ENCODE assay signal across 19 cellular contexts in genomic region chr14:91125801-91126200, GRCh38. TPM values are rescaled to one million over a fixed set of nuclear protein-coding genes. Genes with fewer than 3 reads are reported as not detected.
DNase-seq lines count a peak whose midpoint lies in the region; ATAC-seq, FAIRE-seq and TF ChIP-seq lines count a peak whose summit lies in the region.
"Had no signal": no experiment of that assay in that cellular context is flagged by ENCODE, and none has a peak within 500 bp of the region (broad histone marks: within the 10 kb centered on the region; RNA-seq: fewer than 3 reads in every experiment).

No MANE protein-coding gene starts in this region.

- TF ChIP-seq RAD21 in K562 (CRISPR knock-in tag; conservative IDR thresholded peaks at IDR 0.05 in 1 of 2, IDR thresholded peaks at IDR 0.05 in 1 of 2) = no peak

- H3K36me3 Mint-ChIP-seq in CD4-positive, alpha-beta memory T cell = peaks cover 32 to 55% of the 10 kb centered on the region in 2 donors

- H4K20me1 ChIP-seq in K562 (replicated peaks; ENCODE audit: control insufficient read depth, insufficient read depth, low read length) = no peaks in the 10 kb centered on the region

- CTCF ChIA-PET in CD4-positive, alpha-beta memory T cell (lab: Charles Lee; ENCODE audit: partially characterized antibody) = interaction anchor here (1.5 kb wide), 1 partner anchor 13 kb away, joined by 3 read pairs; no protein-coding TSS in a partner anchor
- CTCF ChIA-PET in K562 (lab: Yijun Ruan, JAX; ENCODE audit: low intra/inter-chr PET ratio) (no interaction called here), RWPE1 (lab: Yijun Ruan, JAX) (interaction anchor here (0.6 kb wide), 1 partner anchor 10 kb away, joined by 3 read pairs; no protein-coding TSS in a partner anchor)

- in situ Hi-C loops in K562 (cut with MboI) = no loop called here

- no TSS peak for BruUV-seq in K562 (replicated peaks; lab: Mats Ljungman, UMichigan)

- POLR2A ChIA-PET in CD4-positive, alpha-beta memory T cell (lab: Charles Lee; ENCODE audit: partially characterized antibody) = interaction anchor here (0.9 kb wide), 1 partner anchor 65 kb away, joined by 3 read pairs; no protein-coding TSS in a partner anchor
- POLR2A ChIA-PET in K562 (lab: Yijun Ruan, JAX) (interaction anchor here (1.0 kb wide), 1 partner anchor 10 kb away, joined by 3 read pairs; no protein-coding TSS in a partner anchor), RWPE1 (lab: Yijun Ruan, JAX; ENCODE audit: low non-redundant PET) (no interaction called here)

- DNase-seq in CD4-positive, alpha-beta memory T cell = no peak
- DNase-seq in K562 (ENCODE audit: extremely low read depth in 1 of 4, low spot score in 3 of 4) (peak in 1 of 4 experiments; percentile 17), right atrium auricular region (ENCODE audit: low spot score) (no peak), spleen (peak; percentile 13), RWPE1 (ENCODE audit: low spot score) (no peak), RKO (ENCODE audit: low spot score) (no peak), GM03348 (ENCODE audit: low spot score) (no peak)
- DNase-seq in stimulated activated CD4-positive, alpha-beta T cell treated with anti-CD3 and anti-CD28 coated beads, Interleukin-2, amount 100 ng/mL, for 48 hours = no peak
- DNase-seq: activated CD4-positive, alpha-beta T cell treated with anti-CD3 and anti-CD28 coated beads for 1 hour; activated naive CD4-positive, alpha-beta T cell treated with anti-CD3 and anti-CD28 coated beads for 36 hours; body of pancreas; DMS153; effector CD4-positive, alpha-beta T cell; naive thymus-derived CD4-positive, alpha-beta T cell; NCI-H1092 treated with DMSO at 0.1 percent for 48 hours; right lobe of liver; T-cell; uterus had no signal

- no peaks in the 10 kb centered on the region for H3K9me3 Mint-ChIP-seq in CD4-positive, alpha-beta memory T cell
- H3K9me3 Mint-ChIP-seq: activated naive CD4-positive, alpha-beta T cell treated with anti-CD3 and anti-CD28 coated beads for 36 hours; T-cell had no signal

- no peaks in the 10 kb centered on the region for H3K27me3 ChIP-seq in CD4-positive, alpha-beta memory T cell (ENCODE audit: insufficient read depth, low read length)
- H3K27me3 ChIP-seq in K562 (ENCODE audit: control insufficient read depth in 2 of 2, insufficient read depth in 2 of 2, low read length in 2 of 2) (no peaks in the 10 kb centered on the region), right atrium auricular region (no peaks in the 10 kb centered on the region), spleen (replicated peaks in 1 of 7) (no peaks in the 10 kb centered on the region)
- H3K27me3 ChIP-seq: body of pancreas, right lobe of liver, uterus had no signal

- peaks cover 23 to 46% (median 34%) of the 10 kb centered on the region in 4 donors for H3K4me1 Mint-ChIP-seq in CD4-positive, alpha-beta memory T cell

- H3K4me1 ChIP-seq in CD4-positive, alpha-beta memory T cell (ENCODE audit: insufficient read depth, low read length) = peaks cover 14% of the 10 kb centered on the region
- peaks cover 3 to 5% of the 10 kb centered on the region in 2 experiments; a peak in 3 of 5 replicates for H3K4me1 ChIP-seq in K562 (replicated peaks in 1 of 2; ENCODE audit: control insufficient read depth in 2 of 2, insufficient read depth in 2 of 2, low read length in 2 of 2)
- H3K4me1 ChIP-seq in right atrium auricular region = peaks cover 0 to 37% of the 10 kb centered on the region in 2 donors
- H3K4me1 ChIP-seq in spleen = peaks cover 0 to 84% (median 30%) of the 10 kb centered on the region in 6 donors
- H3K4me1 ChIP-seq: uterus had no signal

- peak overlapping the region in 4 of 7 donors; percentile 14 to 73 (median 64) for H3K27ac Mint-ChIP-seq in CD4-positive, alpha-beta memory T cell
- H3K27ac Mint-ChIP-seq: activated naive CD4-positive, alpha-beta T cell treated with anti-CD3 and anti-CD28 coated beads for 36 hours had no signal

- intact Hi-C loops in CD4-positive, alpha-beta memory T cell (cut with micrococcal nuclease) = no loop called here
- intact Hi-C loops in K562 (cut with micrococcal nuclease) (no loop called here), spleen (cut with DNase I; ENCODE audit: low total_unique reads) (no loop called here)

- H3K9me1 ChIP-seq in K562 (ENCODE audit: control insufficient read depth, insufficient read depth, low read length) = no peaks in the 10 kb centered on the region

- no peaks in the 10 kb centered on the region for H3K27me3 Mint-ChIP-seq in CD4-positive, alpha-beta memory T cell
- H3K27me3 Mint-ChIP-seq: naive thymus-derived CD4-positive, alpha-beta T cell; T-cell had no signal

- no peak for TF ChIP-seq EP300 in K562 (IDR thresholded peaks at IDR 0.05; ENCODE audit: low read length)

- no peaks in the 10 kb centered on the region for H3K9me3 ChIP-seq in CD4-positive, alpha-beta memory T cell (ENCODE audit: control insufficient read depth in 1 of 2, low read length in 2 of 2)
- H3K9me3 ChIP-seq in K562 (replicated peaks; ENCODE audit: control insufficient read depth, insufficient read depth, low read depth, low read length) (no peaks in the 10 kb centered on the region), right atrium auricular region (no peaks in the 10 kb centered on the region), spleen (no peaks in the 10 kb centered on the region)
- H3K9me3 ChIP-seq: body of pancreas, right lobe of liver, uterus had no signal

- no peak overlapping the region for H3K4me3 ChIP-seq in CD4-positive, alpha-beta memory T cell (ENCODE audit: low read length in 2 of 2)
- H3K4me3 ChIP-seq in K562 (no peak overlapping the region), right atrium auricular region (no peak overlapping the region), spleen (peak overlapping the region in 1 of 8 donors; percentile 54)
- H3K4me3 ChIP-seq: body of pancreas, right lobe of liver, uterus had no signal

- peaks cover 4% of the 10 kb centered on the region for H3K36me3 ChIP-seq in CD4-positive, alpha-beta memory T cell (ENCODE audit: insufficient read depth, low read length)
- peaks cover 16% of the 10 kb centered on the region; the same call in 2 of the 3 replicates for H3K36me3 ChIP-seq in K562 (ENCODE audit: control insufficient read depth, insufficient read depth, low read length)
- peaks cover 10% of the 10 kb centered on the region for H3K36me3 ChIP-seq in right atrium auricular region
- peaks cover 3 to 82% (median 16%) of the 10 kb centered on the region in 6 donors for H3K36me3 ChIP-seq in spleen
- H3K36me3 ChIP-seq: uterus had no signal

- H3K79me2 ChIP-seq in K562 (ENCODE audit: control insufficient read depth, insufficient read depth, low read length) = peaks cover 11% of the 10 kb centered on the region; the same call in 2 of the 3 replicates

- no peak for FAIRE-seq in K562 (lab: Jason Lieb, UNC)

- no peak overlapping the region for H3K4me2 ChIP-seq in K562 (ENCODE audit: insufficient read depth, low read length)
- H3K4me2 ChIP-seq: KMS-11 had no signal

- H3K4me3 Mint-ChIP-seq in CD4-positive, alpha-beta memory T cell = peak overlapping the region in 1 of 8 donors; percentile 20
- H3K4me3 Mint-ChIP-seq: activated naive CD4-positive, alpha-beta T cell treated with anti-CD3 and anti-CD28 coated beads for 36 hours; T-cell had no signal

- peak; percentile 60 for ATAC-seq in K562
- ATAC-seq: body of pancreas, T-cell had no signal

- no peak for TF ChIP-seq POLR2A in K562 (conservative IDR thresholded peaks at IDR 0.05)
- no peak for TF ChIP-seq POLR2A in spleen (IDR thresholded peaks at IDR 0.05)

- TF ChIP-seq CTCF in K562 (IDR thresholded peaks at IDR 0.05 in 2 of 3, conservative IDR thresholded peaks at IDR 0.05 in 1 of 3; ENCODE audit: insufficient read depth in 2 of 3, low read depth in 1 of 3, low read length in 3 of 3) = no peak
- TF ChIP-seq CTCF in right atrium auricular region (IDR thresholded peaks at IDR 0.05) = no peak
- no peak for TF ChIP-seq CTCF in spleen (IDR thresholded peaks at IDR 0.05 in 8 of 11, conservative IDR thresholded peaks at IDR 0.05 in 3 of 11)
- no peak for TF ChIP-seq CTCF in RWPE1 (conservative IDR thresholded peaks at IDR 0.05; ENCODE audit: low read depth)

- H3K9ac ChIP-seq in K562 (ENCODE audit: insufficient read depth in 1 of 2, low read depth in 2 of 2, low read length in 2 of 2) = no peak overlapping the region
- H3K9ac ChIP-seq: KMS-11 had no signal

- WGBS in K562 (ENCODE audit: insufficient coverage, low coverage, missing lambda C conversion rate) = 62% methylated on average over 4 of the region's 4 CpGs
- 67 to 82% (median 71%) methylated on average over 4 of the region's 4 CpGs for WGBS in spleen, 5 donors

- no peak overlapping the region for H2AFZ ChIP-seq in K562 (ENCODE audit: low read depth, low read length)

- no peak overlapping the region for H3K27ac ChIP-seq in CD4-positive, alpha-beta memory T cell (ENCODE audit: low read depth, low read length)
- H3K27ac ChIP-seq in K562 (ENCODE audit: extremely low read depth, low read depth, low read length) = peak overlapping the region; percentile 72; the same call in 1 of the 3 replicates
- H3K27ac ChIP-seq in right atrium auricular region = peak overlapping the region; percentile 57 to 83
- peak overlapping the region in 7 of 8 donors; percentile 61 to 92 (median 82) for H3K27ac ChIP-seq in spleen
- no peak overlapping the region for H3K27ac ChIP-seq in RWPE1
- H3K27ac ChIP-seq: KMS-11, uterus had no signal

RNA-seq across cellular contexts. Expression of gene DGLUCY, which starts 11.9 kb away (rescaled TPM):
- total RNA-seq in CD4-positive, alpha-beta memory T cell = 100 to 1,000 TPM; 132 to 141 TPM
- polyA plus RNA-seq in CD4-positive, alpha-beta memory T cell = 10 to 100 TPM; 40.9 to 45.5 TPM
- 124 and 216 TPM in 2 replicates for total RNA-seq in K562 (2011; cell fraction: chromatin; rRNA removed; ENCODE audit: low replicate concordance)
- total RNA-seq in K562 (2011; cell fraction: nucleolus; rRNA removed) = 84.2 and 90.7 TPM in 2 replicates
- 89.5 and 97.5 TPM in 2 replicates for total RNA-seq in K562 (2011; cell fraction: nucleoplasm; rRNA removed)
- total RNA-seq in K562 (2014; rRNA removed) = 22.0 and 26.3 TPM in 2 replicates
- total RNA-seq in K562 (2014; rRNA removed; fragmentation: Illumina TruSeq; extraction: Trizol) = 20.3 and 20.8 TPM in 2 replicates
- 23.7 and 27.1 TPM in 2 replicates for total RNA-seq in K562 (2015; rRNA removed; fragmentation: Illumina TruSeq; extraction: Trizol)
- 22.7 and 24.8 TPM in 2 replicates for total RNA-seq in K562 (2021)
- 21.0 and 26.1 TPM in 2 replicates for polyA plus RNA-seq in K562 (2011; rRNA removed)
- polyA plus RNA-seq in K562 (2011; cell fraction: cytosol; rRNA removed) = 17.5 and 21.4 TPM in 2 replicates
- 87.1 and 102 TPM in 2 replicates for polyA plus RNA-seq in K562 (2011; cell fraction: nucleus; rRNA removed)
- polyA plus RNA-seq in K562 (2012) = 20.8 and 28.9 TPM in 2 replicates
- 28.4 and 33.4 TPM in 2 replicates for polyA plus RNA-seq in K562 (2014; fragmentation: Illumina TruSeq; extraction: Trizol)
- polyA plus RNA-seq in K562 (2014; fragmentation: Nextera tagmentation; extraction: Ambion mirVana) = 10 to 100 TPM in 1 of 2 experiments, 1 to 10 TPM in 1; 9.9 to 14.1 TPM
- polyA plus RNA-seq in K562 (2014; rRNA removed) = 19.9 and 20.6 TPM in 2 replicates
- 36.9 and 45.4 TPM in 2 replicates for polyA minus RNA-seq in K562 (2011; rRNA and poly(A)+ RNA removed)
- 13.7 and 15.5 TPM in 2 replicates for polyA minus RNA-seq in K562 (2011; cell fraction: cytosol; rRNA and poly(A)+ RNA removed)
- 40.1 and 53.6 TPM in 2 replicates for polyA minus RNA-seq in K562 (2011; cell fraction: nucleus; rRNA and poly(A)+ RNA removed)
- 100 to 1,000 TPM in 1 of 2 donors, 10 to 100 TPM in 1; 81.8 to 136 TPM for total RNA-seq in right atrium auricular region
- total RNA-seq in spleen = 100 to 1,000 TPM in 5 of 7 donors, 10 to 100 TPM in 2; 83.2 to 134 (median 106) TPM
- 10 to 100 TPM; 24.1 to 42.9 (median 35.0) TPM for polyA plus RNA-seq in spleen

Comparison
In these comparisons a context has a peak if more than half of its experiments do, and no peak if none do; other contexts are left out.
1. H3K27ac ChIP-seq: peak in K562 (single experiment), right atrium auricular region (2 of 2) and spleen (7 of 8); none in CD4-positive, alpha-beta memory T cell (single experiment) and RWPE1 (single experiment).